ENCODE assay signal across 12 cellular contexts in the genomic region with DNA sequence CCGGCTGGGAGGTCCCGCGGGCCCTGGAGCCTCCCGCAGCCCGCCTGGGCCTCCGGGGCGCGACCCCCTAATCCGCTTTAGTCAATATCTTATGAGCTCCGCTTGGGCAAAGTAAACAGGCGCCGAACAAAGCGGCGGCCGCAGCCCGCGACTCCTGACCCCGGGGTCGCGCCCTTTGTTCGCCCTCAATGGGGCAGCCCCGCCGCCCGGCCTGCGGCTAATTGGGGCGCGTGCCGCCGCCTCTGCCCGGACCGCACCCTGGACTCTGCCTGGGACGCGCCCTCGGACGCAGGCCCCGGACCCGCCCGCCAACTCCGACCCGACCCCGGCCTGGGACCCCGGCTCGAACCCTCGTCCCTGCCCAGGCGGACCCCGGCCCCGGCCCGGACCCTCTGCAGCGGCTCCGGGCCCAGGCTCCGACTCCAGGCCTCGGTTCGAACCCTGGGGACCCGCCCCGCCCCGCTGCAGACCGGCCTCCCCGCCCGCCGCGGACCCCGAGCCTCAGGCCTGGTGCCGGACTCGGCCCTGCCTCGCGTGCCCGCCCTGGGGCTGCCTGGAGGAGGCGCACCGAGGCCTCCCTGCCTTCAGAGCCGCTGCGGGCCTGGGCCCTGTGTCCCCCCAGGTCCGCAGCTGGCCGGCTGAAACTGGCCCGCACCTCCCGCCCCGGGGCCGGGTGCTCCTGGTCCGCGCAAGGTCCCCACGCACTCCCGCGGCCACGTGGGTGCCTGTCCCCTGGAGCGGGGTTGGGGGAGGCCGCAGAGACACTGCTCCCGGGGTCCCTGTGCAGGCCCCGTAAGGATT.
DNase-seq lines count a peak whose midpoint lies in the region; ATAC-seq, FAIRE-seq and TF ChIP-seq lines count a peak whose summit lies in the region.
"Had no signal": no experiment of that assay in that cellular context is flagged by ENCODE, and none has a peak within 500 bp of the region (broad histone marks: within the 10 kb centered on the region; RNA-seq: fewer than 3 reads in every experiment).

No MANE protein-coding gene starts in this region.

- no peak for FAIRE-seq in pancreas (lab: Jason Lieb, UNC)

- H3K9me3 ChIP-seq in left ventricle myocardium inferior (replicated peaks) (no peaks in the 10 kb centered on the region), pancreas (no peaks in the 10 kb centered on the region), uterus (no peaks in the 10 kb centered on the region)

- peak; percentile 54 for DNase-seq in activated effector memory CD4-positive, alpha-beta T cell treated with anti-CD3 and anti-CD28 coated beads, Interleukin-2, amount 50 U/mL, for 16 hours
- DNase-seq in activated effector memory CD4-positive, alpha-beta T cell treated with Interleukin-2 at 50 U/mL for 16 hours = no peak
- DNase-seq in left ventricle myocardium inferior (peak; percentile 22), pancreas (peak in 5 of 6 donors; percentile 20 to 80 (median 59)), uterus (peak; percentile 14 to 19), type B pancreatic cell (ENCODE audit: extremely low spot score, unreplicated experiment) (no peak)
- DNase-seq in central memory CD4-positive, alpha-beta T cell = no peak
- DNase-seq in stimulated activated CD4-positive, alpha-beta T cell treated with anti-CD3 and anti-CD28 coated beads, Interleukin-4, amount 100 ng/mL, for 4 hours = no peak
- DNase-seq: MM.1S, NCI-H748 treated with DMSO at 0.1 percent for 48 hours had no signal

- no peaks in the 10 kb centered on the region for H3K4me1 Mint-ChIP-seq in type B pancreatic cell (ENCODE audit: unreplicated experiment)

- H3K36me3 ChIP-seq in left ventricle myocardium inferior (no peaks in the 10 kb centered on the region), pancreas (no peaks in the 10 kb centered on the region), uterus (no peaks in the 10 kb centered on the region)

- no peak overlapping the region for H3K4me3 Mint-ChIP-seq in type B pancreatic cell
- H3K4me3 Mint-ChIP-seq: nephron; T-helper 1 cell treated with Interleukin-12 subunit alpha and Interleukin-12 subunit beta and Interleukin-4 antibody, amounts not matched to agents 30 μg/mL and 1 μg/mL, for 36 hours had no signal

- no peak for TF ChIP-seq POLR2A in uterus (IDR thresholded peaks at IDR 0.05)

- H3K4me3 ChIP-seq in left ventricle myocardium inferior (peak overlapping the region; percentile 27), pancreas (no peak overlapping the region), uterus (peak overlapping the region in 1 of 2 donors; percentile 3)

- H3K27me3 ChIP-seq in left ventricle myocardium inferior (ENCODE audit: low read depth) (no peaks in the 10 kb centered on the region), pancreas (no peaks in the 10 kb centered on the region), uterus (no peaks in the 10 kb centered on the region)

- peaks cover 95% of the 10 kb centered on the region for H3K4me1 ChIP-seq in left ventricle myocardium inferior
- H3K4me1 ChIP-seq in pancreas = peaks cover 58 to 76% (median 60%) of the 10 kb centered on the region in 3 donors
- peaks cover 11 to 27% of the 10 kb centered on the region in 2 donors for H3K4me1 ChIP-seq in uterus

- 78 to 82% methylated on average over 60 to 87 of the region's 87 CpGs for WGBS in pancreas, 2 donors

- no peak overlapping the region for H3K27ac Mint-ChIP-seq in type B pancreatic cell
- H3K27ac Mint-ChIP-seq: nephron; T-helper 1 cell treated with Interleukin-12 subunit alpha and Interleukin-12 subunit beta and Interleukin-4 antibody, amounts not matched to agents 30 μg/mL and 1 μg/mL, for 36 hours had no signal

- ATAC-seq in pancreas = no peak

- H3K27ac ChIP-seq in left ventricle myocardium inferior (replicated peaks) (peak overlapping the region; percentile 100), pancreas (peak overlapping the region in 2 of 4 donors; percentile 100), uterus (peak overlapping the region; percentile 100)

- intact Hi-C loops in left ventricle myocardium inferior (cut with micrococcal nuclease) (no loop called here), pancreas (cut with DNase I) (no loop called here), uterus (cut with DNase I; ENCODE audit: low total_unique reads) (no loop called here)

- H3K36me3 Mint-ChIP-seq in type B pancreatic cell = no peaks in the 10 kb centered on the region

- peaks cover 74% of the 10 kb centered on the region for H3K27me3 Mint-ChIP-seq in type B pancreatic cell

- no peaks in the 10 kb centered on the region for H3K9me3 Mint-ChIP-seq in type B pancreatic cell
- H3K9me3 Mint-ChIP-seq: nephron; T-helper 1 cell treated with Interleukin-12 subunit alpha and Interleukin-12 subunit beta and Interleukin-4 antibody, amounts not matched to agents 30 μg/mL and 1 μg/mL, for 36 hours had no signal

- TF ChIP-seq CTCF in left ventricle myocardium inferior (IDR thresholded peaks at IDR 0.05; ENCODE audit: borderline replicate concordance) (no peak), pancreas (IDR thresholded peaks at IDR 0.05) (no peak), uterus (IDR thresholded peaks at IDR 0.05) (no peak), type B pancreatic cell (conservative IDR thresholded peaks at IDR 0.05) (no peak)

Comparison
In these comparisons a context has a peak if more than half of its experiments do, and no peak if none do; other contexts are left out.
1. DNase-seq: peak in activated effector memory CD4-positive, alpha-beta T cell treated with anti-CD3 and anti-CD28 coated beads, Interleukin-2, amount 50 U/mL, for 16 hours (single experiment), left ventricle myocardium inferior (single experiment), pancreas (5 of 6) and uterus (2 of 2); none in activated effector memory CD4-positive, alpha-beta T cell treated with Interleukin-2 at 50 U/mL for 16 hours (single experiment), type B pancreatic cell (single experiment), central memory CD4-positive, alpha-beta T cell (single experiment) and stimulated activated CD4-positive, alpha-beta T cell treated with anti-CD3 and anti-CD28 coated beads, Interleukin-4, amount 100 ng/mL, for 4 hours (0 of 2).